Comparison of ENCODE assay signal across 9 cellular contexts in genomic region chr10:60480865-60481563, GRCh38.
A peak's percentile ranks its signal among the peaks of the same experiment; 100 is the strongest.
DNase-seq lines count a peak whose midpoint lies in the region; ATAC-seq, FAIRE-seq and TF ChIP-seq lines count a peak whose summit lies in the region.
"Had no signal": no experiment of that assay in that cellular context is flagged by ENCODE, and none has a peak within 500 bp of the region (broad histone marks: within the 10 kb centered on the region; RNA-seq: fewer than 3 reads in every experiment).

No MANE protein-coding gene starts in this region.

- peaks cover 12% of the 10 kb centered on the region for H3F3A ChIP-seq in MM.1S (ENCODE audit: insufficient read depth, low read length)

- H3K4me3 Mint-ChIP-seq in T-cell = no peak overlapping the region

- intact Hi-C loops in kidney (cut with DNase I) (no loop called here), upper lobe of right lung (cut with DNase I) (no loop called here)

- H3K9ac ChIP-seq in kidney (ENCODE audit: low read length in 2 of 2) (no peak overlapping the region), MM.1S (ENCODE audit: low read length) (no peak overlapping the region)

- H3K4me2 ChIP-seq in MM.1S (ENCODE audit: low read depth, low read length) = no peak overlapping the region

- TF ChIP-seq CTCF in kidney (IDR thresholded peaks at IDR 0.05; ENCODE audit: borderline replicate concordance, extremely low read depth, insufficient read depth) = no peak
- TF ChIP-seq CTCF in upper lobe of right lung (IDR thresholded peaks at IDR 0.05) = no peak
- no peak for TF ChIP-seq CTCF in MM.1S (IDR thresholded peaks at IDR 0.05; ENCODE audit: low read length)

- H3K36me3 Mint-ChIP-seq in T-cell = peaks cover 6% of the 10 kb centered on the region

- H3K27me3 ChIP-seq in upper lobe of right lung (no peaks in the 10 kb centered on the region), MM.1S (replicated peaks; ENCODE audit: insufficient read depth, low read length) (no peaks in the 10 kb centered on the region)
- H3K27me3 ChIP-seq: cardiac muscle cell, ovary had no signal

- H3K9me2 ChIP-seq in MM.1S (replicated peaks; ENCODE audit: insufficient read depth, low read length) = no peaks in the 10 kb centered on the region

- H4K20me1 ChIP-seq in MM.1S (ENCODE audit: insufficient read depth, low read length) = no peaks in the 10 kb centered on the region

- H3K9me3 ChIP-seq in kidney (ENCODE audit: control insufficient read depth in 1 of 2, low read length in 2 of 2) = no peaks in the 10 kb centered on the region
- no peaks in the 10 kb centered on the region for H3K9me3 ChIP-seq in upper lobe of right lung
- H3K9me3 ChIP-seq in MM.1S (replicated peaks; ENCODE audit: insufficient read depth, low read length) = no peaks in the 10 kb centered on the region
- H3K9me3 ChIP-seq: ovary had no signal

- peak; percentile 54 for ATAC-seq in upper lobe of right lung
- no peak for ATAC-seq in T-cell (replicated peaks in 1 of 4)
- ATAC-seq in HG03045 (IDR thresholded peaks at IDR 0.05; ENCODE audit: unreplicated experiment) = no peak

- H3K4me1 Mint-ChIP-seq in T-cell = peaks cover 9 to 22% (median 14%) of the 10 kb centered on the region in 3 donors

- peaks cover 0 to 2% of the 10 kb centered on the region in 2 donors for H3K4me1 ChIP-seq in kidney (ENCODE audit: control insufficient read depth in 1 of 2, insufficient read depth in 1 of 2, low read depth in 1 of 2, low read length in 2 of 2)
- H3K4me1 ChIP-seq in upper lobe of right lung = no peaks in the 10 kb centered on the region
- H3K4me1 ChIP-seq in MM.1S (ENCODE audit: low read length) = peaks cover 16% of the 10 kb centered on the region

- H3K27ac ChIP-seq in caudate nucleus (ENCODE audit: low read depth, low read length) (peak overlapping the region; percentile 81), kidney (ENCODE audit: low read depth in 2 of 2, low read length in 2 of 2) (peak overlapping the region in 1 of 2 donors; percentile 51), upper lobe of right lung (no peak overlapping the region), MM.1S (ENCODE audit: low read length) (no peak overlapping the region)
- H3K27ac ChIP-seq: cardiac muscle cell, ovary had no signal

- H3K4me3 ChIP-seq in kidney (ENCODE audit: low read length in 2 of 2) (no peak overlapping the region), upper lobe of right lung (no peak overlapping the region), MM.1S (ENCODE audit: low read length) (no peak overlapping the region)
- H3K4me3 ChIP-seq: cardiac muscle cell, ovary had no signal

- no peak overlapping the region for H3K27ac Mint-ChIP-seq in T-cell

- H3K79me2 ChIP-seq in MM.1S (ENCODE audit: low read length) = no peaks in the 10 kb centered on the region

- FAIRE-seq in HTR-8/SVneo (lab: Jason Lieb, UNC) (peak; percentile 84), kidney (lab: Jason Lieb, UNC) (peak; percentile 49)

- H3K27me3 Mint-ChIP-seq in T-cell = no peaks in the 10 kb centered on the region

- POLR2A ChIA-PET in T-cell (lab: Charles Lee) = no interaction called here

- CTCF ChIA-PET in T-cell (lab: Charles Lee) = no interaction called here

- H3K36me3 ChIP-seq in kidney (ENCODE audit: control insufficient read depth in 1 of 2, insufficient read depth in 2 of 2, low read length in 2 of 2) (no peaks in the 10 kb centered on the region), upper lobe of right lung (no peaks in the 10 kb centered on the region), MM.1S (replicated peaks; ENCODE audit: insufficient read depth, low read length) (no peaks in the 10 kb centered on the region)
- H3K36me3 ChIP-seq: cardiac muscle cell, ovary had no signal

- H2AFZ ChIP-seq in MM.1S (ENCODE audit: low read length) = no peak overlapping the region

- DNase-seq in HTR-8/SVneo (ENCODE audit: insufficient read length, low spot score) (peak; percentile 45), caudate nucleus (lab: John Stamatoyannopoulos, UW) (peak in 34 of 61 donors; percentile 4 to 85 (median 28)), kidney (no peak), upper lobe of right lung (no peak), T-cell (no peak), MM.1S (no peak)
- DNase-seq: ovary had no signal

- no peaks in the 10 kb centered on the region for H3K9me3 Mint-ChIP-seq in T-cell

Comparison
In these comparisons a context has a peak if more than half of its experiments do, and no peak if none do; other contexts are left out.
1. DNase-seq: peak in HTR-8/SVneo (single experiment) and caudate nucleus (34 of 61); none in kidney (single experiment), upper lobe of right lung (single experiment), T-cell (0 of 34) and MM.1S (single experiment).